Comparison of ENCODE assay signal across 20 cellular contexts in genomic region chr1:61089338-61089737, GRCh38. TPM values are rescaled to one million over a fixed set of nuclear protein-coding genes. Genes with fewer than 3 reads are reported as not detected.
DNase-seq lines count a peak whose midpoint lies in the region; ATAC-seq, FAIRE-seq and TF ChIP-seq lines count a peak whose summit lies in the region.
"Had no signal": no experiment of that assay in that cellular context is flagged by ENCODE, and none has a peak within 500 bp of the region (broad histone marks: within the 10 kb centered on the region; RNA-seq: fewer than 3 reads in every experiment).

No MANE protein-coding gene starts in this region.

- TF ChIP-seq POLR2A in A549 (IDR thresholded peaks at IDR 0.05; ENCODE audit: low read length): no peak
- no peak for TF ChIP-seq POLR2A in esophagus muscularis mucosa (IDR thresholded peaks at IDR 0.05; ENCODE audit: low read depth)
- no peak for TF ChIP-seq POLR2A in gastrocnemius medialis (IDR thresholded peaks at IDR 0.05)
- no peak for TF ChIP-seq POLR2A in H54 (IDR thresholded peaks at IDR 0.05; ENCODE audit: low read depth, low read length)

- H3K4me1 ChIP-seq in A549 (peaks cover 55% of the 10 kb centered on the region), esophagus muscularis mucosa (peaks cover 37 to 98% (median 90%) of the 10 kb centered on the region in 4 donors), gastrocnemius medialis (peaks cover 75 to 76% of the 10 kb centered on the region in 2 donors)
- H3K4me1 ChIP-seq: BLaER1 treated with 17β-estradiol and CSF1 and Interleukin-3, amounts not matched to agents 10 nM and 100 nM; SJSA1 had no signal

- intact Hi-C loops in esophagus muscularis mucosa (cut with DNase I): loop anchor here (10.0 kb wide), 1 partner anchor 155 kb away; no protein-coding TSS in a partner anchor
- intact Hi-C loops in gastrocnemius medialis (cut with DNase I; ENCODE audit: low total_unique reads): no loop called here

- in situ Hi-C loops in gastrocnemius medialis (cut with MboI; ENCODE audit: low sequenced_read_pairs in 4 of 4): loop anchor here in 2 of 4 donors (10.0 kb wide), 2 partner anchors 95 to 245 kb away; no protein-coding TSS in a partner anchor

- H3K4me3 ChIP-seq in A549: no peak overlapping the region
- H3K4me3 ChIP-seq in esophagus muscularis mucosa: peak overlapping the region in 3 of 4 donors; percentile 16 to 96 (median 18)
- H3K4me3 ChIP-seq in gastrocnemius medialis: peak overlapping the region; percentile 41 to 88 (median 80)
- H3K4me3 ChIP-seq: BLaER1 treated with 17β-estradiol and CSF1 and Interleukin-3, amounts not matched to agents 10 nM and 100 nM; SJSA1; smooth muscle cell had no signal

- DNase-seq in A549 (ENCODE audit: low read depth in 1 of 2, low spot score in 1 of 2): no peak
- peak; percentile 29 for DNase-seq in NCI-H526 treated with DMSO at 0.1 percent for 48 hours (lab: John Stamatoyannopoulos, UW)
- no peak for DNase-seq in esophagus muscularis mucosa (ENCODE audit: extremely low spot score)
- DNase-seq in gastrocnemius medialis: no peak
- no peak for DNase-seq in GF-D8 (lab: John Stamatoyannopoulos, UW)
- no peak for DNase-seq in H54 (ENCODE audit: insufficient read length, low spot score)
- DNase-seq in middle frontal gyrus (ENCODE audit: extremely low spot score, low spot score): no peak
- DNase-seq: ACHN; activated CD4-positive, alpha-beta T cell treated with anti-CD3 and anti-CD28 coated beads, Interleukin-2, amount 10 ng/mL, durations not matched to agents 7 days and 5 days; activated effector memory CD4-positive, alpha-beta T cell treated with anti-CD3 and anti-CD28 coated beads, Interleukin-2, amount 50 U/mL, for 16 hours; foreskin melanocyte; NCI-H1436 treated with DMSO at 0.1 percent for 48 hours; NCI-H2171 treated with DMSO at 0.1 percent for 48 hours; posterior cingulate gyrus; stimulated activated CD4-positive, alpha-beta T cell treated with anti-CD3 and anti-CD28 coated beads, Interleukin-4, amount 100 ng/mL, for 1 hour had no signal

- ATAC-seq in A549: no peak
- ATAC-seq in gastrocnemius medialis: no peak
- ATAC-seq in GM18907 (IDR thresholded peaks at IDR 0.05; ENCODE audit: unreplicated experiment): no peak

- FAIRE-seq in A549 (lab: Jason Lieb, UNC) (no peak), H54 (lab: Jason Lieb, UNC) (no peak)

- H3K27me3 ChIP-seq in esophagus muscularis mucosa (no peaks in the 10 kb centered on the region), gastrocnemius medialis (no peaks in the 10 kb centered on the region)

- no peak for TF ChIP-seq RAD21 in A549 (conservative IDR thresholded peaks at IDR 0.05 in 1 of 2, IDR thresholded peaks at IDR 0.05 in 1 of 2)

- CTCF ChIA-PET in A549 (lab: Yijun Ruan, JAX): no interaction called here

- TF ChIP-seq CTCF in A549 (IDR thresholded peaks at IDR 0.05): no peak
- TF ChIP-seq CTCF in esophagus muscularis mucosa (IDR thresholded peaks at IDR 0.05): no peak
- no peak for TF ChIP-seq CTCF in gastrocnemius medialis (IDR thresholded peaks at IDR 0.05 in 4 of 5, conservative IDR thresholded peaks at IDR 0.05 in 1 of 5)

- WGBS in A549 (ENCODE audit: missing lambda C conversion rate): 25% methylated on average over 4 of the region's 4 CpGs
- WGBS in esophagus muscularis mucosa: 48% methylated on average over 4 of the region's 4 CpGs

- TF ChIP-seq EP300 in A549 (IDR thresholded peaks at IDR 0.05) (no peak), esophagus muscularis mucosa (IDR thresholded peaks at IDR 0.05) (no peak)

- H3K36me3 ChIP-seq in esophagus muscularis mucosa (peaks cover 7 to 14% (median 10%) of the 10 kb centered on the region in 4 donors), gastrocnemius medialis (no peaks in the 10 kb centered on the region)
- H3K36me3 ChIP-seq: BLaER1 treated with 17β-estradiol and CSF1 and Interleukin-3, amounts not matched to agents 10 nM and 100 nM; SJSA1 had no signal

- H3K4me2 ChIP-seq in A549: peak overlapping the region; percentile 18; the same call in 1 of the 3 replicates
- H3K4me2 ChIP-seq: BLaER1 treated with 17β-estradiol and CSF1 and Interleukin-3, amounts not matched to agents 10 nM and 100 nM; smooth muscle cell had no signal

- H3K27ac ChIP-seq in A549: no peak overlapping the region
- H3K27ac ChIP-seq in esophagus muscularis mucosa (replicated peaks in 1 of 4): peak overlapping the region; percentile 97 to 98 (median 98)
- H3K27ac ChIP-seq in gastrocnemius medialis: peak overlapping the region; percentile 90 to 96 (median 95)
- H3K27ac ChIP-seq: BLaER1 treated with 17β-estradiol and CSF1 and Interleukin-3, amounts not matched to agents 10 nM and 100 nM; HL-60; SJSA1 had no signal

- POLR2A ChIA-PET in A549 (lab: Yijun Ruan, JAX): interaction anchor here (0.7 kb wide), 1 partner anchor 34 kb away, joined by 6 read pairs; no protein-coding TSS in a partner anchor

- H3K9me3 ChIP-seq in A549: no peaks in the 10 kb centered on the region
- H3K9me3 ChIP-seq in esophagus muscularis mucosa: no peaks in the 10 kb centered on the region
- H3K9me3 ChIP-seq in gastrocnemius medialis: no peaks in the 10 kb centered on the region
- H3K9me3 ChIP-seq: BLaER1 treated with 17β-estradiol and CSF1 and Interleukin-3, amounts not matched to agents 10 nM and 100 nM; SJSA1 had no signal

TF ChIP-seq in A549, 52 proteins besides CTCF, POLR2A, EP300 and RAD21:
- TF ChIP-seq ZC3H11A (IDR thresholded peaks at IDR 0.05) (no peak), ZSCAN20 (CRISPR knock-in tag; IDR thresholded peaks at IDR 0.05) (no peak), TFCP2L1 (CRISPR knock-in tag; IDR thresholded peaks at IDR 0.05) (no peak)

RNA-seq across cellular contexts. Expression of gene NFIA, which starts 7.0 kb away (rescaled TPM):
- 21.3 and 25.8 TPM in 2 replicates for polyA plus RNA-seq in A549 (2011; rRNA removed)
- polyA plus RNA-seq in A549 (2012; cell fraction: cytosol; rRNA removed): 7.6 and 9.7 TPM in 2 replicates
- polyA plus RNA-seq in A549 (2012; cell fraction: nucleus; rRNA removed): 6.6 and 9.0 TPM in 2 replicates
- 6.5 to 6.7 TPM (median 6.7 TPM) in 3 replicates for polyA plus RNA-seq in A549 (2017; fragmentation: RNase III; extraction: RNeasy Plus Mini Kit Qiagen cat#74134 plus additional on column Dnase treatment)
- 91.4 and 115 TPM in 2 replicates for polyA minus RNA-seq in A549 (2011; rRNA and poly(A)+ RNA removed)
- total RNA-seq in esophagus muscularis mucosa: 100 to 1,000 TPM; 134 to 183 (median 148) TPM
- 10 to 100 TPM; 12.9 to 27.0 (median 26.6) TPM for total RNA-seq in gastrocnemius medialis

Comparison
In these comparisons a context has a peak if more than half of its experiments do, and no peak if none do; other contexts are left out.
1. H3K27ac ChIP-seq: peak in esophagus muscularis mucosa (4 of 4) and gastrocnemius medialis (4 of 4); none in A549 (0 of 2).
2. RNA of gene NFIA, which starts 7.0 kb away (total RNA-seq): 134 to 183 TPM in esophagus muscularis mucosa; 12.9 to 27.0 TPM in gastrocnemius medialis; every median in the first group is over 4 times any median in the second.